In the genomic region with DNA sequence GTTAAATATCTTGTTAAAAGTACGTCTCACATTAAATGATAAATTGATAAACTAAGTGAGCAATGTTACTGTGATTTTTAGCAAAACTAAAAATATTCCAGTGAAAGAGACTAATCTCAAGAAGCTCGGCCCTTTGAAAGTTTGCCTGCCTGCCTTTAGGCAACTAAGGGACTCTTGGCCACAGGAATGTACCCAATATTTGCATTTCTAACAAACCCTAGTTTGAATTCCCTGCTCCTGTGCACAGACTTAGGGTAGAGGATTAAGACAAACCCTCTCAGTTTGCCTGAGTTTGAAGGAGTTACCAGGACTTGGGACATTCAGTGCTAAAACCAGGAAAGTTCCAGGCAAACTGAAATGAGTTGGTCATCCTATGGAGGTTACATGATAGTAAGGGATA, we compare ENCODE assay signal across 29 cellular contexts.
"Had no signal": no experiment of that assay in that cellular context is flagged by ENCODE, and none has a peak within 500 bp of the region (broad histone marks: within the 10 kb centered on the region; RNA-seq: fewer than 3 reads in every experiment).

No MANE protein-coding gene starts in this region.

- H3K4me3 ChIP-seq: cardiac muscle cell, SJCRH30, SK-N-MC had no signal

- H3K27me3 ChIP-seq: cardiac muscle cell, SJCRH30 had no signal

- ATAC-seq: activated CD8-positive, alpha-beta T cell treated with anti-CD3 and anti-CD28 coated beads for 36 hours; activated T-cell treated with anti-CD3 and anti-CD28 coated beads, Interleukin-2, amount 50 U/mL, for 72 hours; activated T-helper 17 cell treated with anti-CD3 and anti-CD28 coated beads, Interleukin-2, amount 50 U/mL, for 72 hours had no signal

- H3K27me3 Mint-ChIP-seq: activated CD4-positive, alpha-beta T cell treated with anti-CD3 and anti-CD28 coated beads, Interleukin-2, amount 10 ng/mL, durations not matched to agents 24 days and 14 days; activated CD8-positive, alpha-beta T cell treated with anti-CD3 and anti-CD28 coated beads for 36 hours; activated naive CD8-positive, alpha-beta T cell treated with anti-CD3 and anti-CD28 coated beads for 36 hours; activated T-helper 17 cell treated with anti-CD3 and anti-CD28 coated beads, Interleukin-2, amount 50 U/mL, for 72 hours had no signal

- H3K9me3 ChIP-seq: SJCRH30 had no signal

- DNase-seq: activated CD4-positive, alpha-beta T cell treated with anti-CD3 and anti-CD28 coated beads, Interleukin-2, amount 10 ng/mL, durations not matched to agents 24 days and 14 days; activated CD4-positive, alpha-beta T cell treated with anti-CD3 and anti-CD28 coated beads, Interleukin-2, amount 50 U/mL, for 4 hours; activated CD8-positive, alpha-beta T cell treated with anti-CD3 and anti-CD28 coated beads for 36 hours; activated effector memory CD4-positive, alpha-beta T cell treated with anti-CD3 and anti-CD28 coated beads, Interleukin-2, amount 50 U/mL, for 16 hours; activated naive CD4-positive, alpha-beta T cell; activated naive CD4-positive, alpha-beta T cell treated with anti-CD3 and anti-CD28 coated beads, Interleukin-2, amount 50 U/mL, for 16 hours; activated naive CD8-positive, alpha-beta T cell treated with anti-CD3 and anti-CD28 coated beads for 36 hours; activated T-cell treated with anti-CD3 and anti-CD28 coated beads, Interleukin-2, amount 50 U/mL, for 1 hour; activated T-cell treated with anti-CD3 and anti-CD28 coated beads, Interleukin-2, amount 50 U/mL, for 72 hours; amniotic stem cell; aorta; Karpas-422; NCI-H1048; NCI-H1105 treated with DMSO at 0.1 percent for 48 hours; NCI-H1436; NCI-H1694; NCI-H1930; NCI-H2081 treated with DMSO at 0.1 percent for 48 hours; NCI-H226; NCI-H446 treated with DMSO at 0.1 percent for 48 hours; NCI-H524; OCI-M1; SHP77; SJCRH30; T1000; WERI-Rb-1 had no signal

- H3K4me3 Mint-ChIP-seq: activated CD4-positive, alpha-beta T cell treated with anti-CD3 and anti-CD28 coated beads, Interleukin-2, amount 10 ng/mL, durations not matched to agents 24 days and 14 days; activated CD8-positive, alpha-beta T cell treated with anti-CD3 and anti-CD28 coated beads for 36 hours; activated naive CD8-positive, alpha-beta T cell treated with anti-CD3 and anti-CD28 coated beads for 36 hours; activated T-cell treated with anti-CD3 and anti-CD28 coated beads, Interleukin-2, amount 50 U/mL, for 72 hours; activated T-helper 17 cell treated with anti-CD3 and anti-CD28 coated beads, Interleukin-2, amount 50 U/mL, for 72 hours had no signal

- H3K9me3 Mint-ChIP-seq: activated CD8-positive, alpha-beta T cell treated with anti-CD3 and anti-CD28 coated beads for 36 hours had no signal

- H3K27ac Mint-ChIP-seq: activated CD4-positive, alpha-beta T cell treated with anti-CD3 and anti-CD28 coated beads, Interleukin-2, amount 10 ng/mL, durations not matched to agents 24 days and 14 days; activated CD8-positive, alpha-beta T cell treated with anti-CD3 and anti-CD28 coated beads for 36 hours; activated naive CD8-positive, alpha-beta T cell treated with anti-CD3 and anti-CD28 coated beads for 36 hours; activated T-cell treated with anti-CD3 and anti-CD28 coated beads, Interleukin-2, amount 50 U/mL, for 72 hours; activated T-helper 17 cell treated with anti-CD3 and anti-CD28 coated beads, Interleukin-2, amount 50 U/mL, for 72 hours had no signal

- H3K4me1 Mint-ChIP-seq: activated T-helper 17 cell treated with anti-CD3 and anti-CD28 coated beads, Interleukin-2, amount 50 U/mL, for 72 hours had no signal

- H3K36me3 ChIP-seq: cardiac muscle cell, SJCRH30, WERI-Rb-1 had no signal

- H3K4me1 ChIP-seq: SJCRH30 had no signal

- H3K27ac ChIP-seq: cardiac muscle cell, SJCRH30, SK-N-MC, WERI-Rb-1 had no signal
